Comparison of ENCODE assay signal across 24 cellular contexts in genomic region chr11:32920570-32920969, GRCh38. TPM values are rescaled to one million over a fixed set of nuclear protein-coding genes. Genes with fewer than 3 reads are reported as not detected.
DNase-seq lines count a peak whose midpoint lies in the region; ATAC-seq and TF ChIP-seq lines count a peak whose summit lies in the region.
"Had no signal": no experiment of that assay in that cellular context is flagged by ENCODE, and none has a peak within 500 bp of the region (broad histone marks: within the 10 kb centered on the region; RNA-seq: fewer than 3 reads in every experiment).

No MANE protein-coding gene starts in this region.

- no peak overlapping the region for H3K4me3 Mint-ChIP-seq in progenitor cell of endocrine pancreas (ENCODE audit: low read depth)
- H3K4me3 Mint-ChIP-seq in naive thymus-derived CD8-positive, alpha-beta T cell = no peak overlapping the region
- H3K4me3 Mint-ChIP-seq: CD4-positive, alpha-beta T cell; HFFc6; IgD-negative memory B cell had no signal

- intact Hi-C loops in OCI-LY7 (cut with micrococcal nuclease; ENCODE audit: unreplicated experiment) = no loop called here

- no peak overlapping the region for H3K4me2 ChIP-seq in OCI-LY7 (ENCODE audit: low read length)

- no TSS peak for BruUV-seq in OCI-LY7 (replicated peaks; lab: Mats Ljungman, UMichigan)

- H3K27ac ChIP-seq in OCI-LY7 (ENCODE audit: low read depth, low read length, poor library complexity, severe bottlenecking) = no peak overlapping the region

- POLR2A ChIA-PET in OCI-LY7 (lab: Charles Lee) = no interaction called here
- POLR2A ChIA-PET in naive thymus-derived CD8-positive, alpha-beta T cell (lab: Charles Lee) = no interaction called here

- H3K9me3 ChIP-seq in OCI-LY7 (ENCODE audit: low read length) = no peaks in the 10 kb centered on the region
- H3K9me3 ChIP-seq: BE2C, Caco-2 had no signal

- H3K4me3 ChIP-seq in OCI-LY7 (ENCODE audit: low read depth, low read length, poor library complexity, severe bottlenecking) = no peak overlapping the region

- H3K36me3 ChIP-seq in OCI-LY7 (ENCODE audit: insufficient read depth, low read length) = peaks cover 16% of the 10 kb centered on the region
- H3K36me3 ChIP-seq: BE2C had no signal

- DNase-seq in NCI-H526 (lab: John Stamatoyannopoulos, UW) = peak; percentile 69 to 73
- no peak for DNase-seq in progenitor cell of endocrine pancreas (ENCODE audit: low spot score, unreplicated experiment)
- DNase-seq in D341Med (ENCODE audit: low spot score) = no peak
- DNase-seq in OCI-LY7 (ENCODE audit: low spot score) = no peak
- DNase-seq in naive thymus-derived CD8-positive, alpha-beta T cell = no peak
- DNase-seq: ACHN; BE2C; C1 segment of cervical spinal cord; Caco-2; CD4-positive, alpha-beta T cell; DMS153; DMS79; GDM1; GOT3; H7; HFFc6; Karpas-422; KBM-7 had no signal

- H3K9me3 Mint-ChIP-seq in progenitor cell of endocrine pancreas (ENCODE audit: low read depth) = peaks cover 3% of the 10 kb centered on the region
- H3K9me3 Mint-ChIP-seq in naive thymus-derived CD8-positive, alpha-beta T cell = no peaks in the 10 kb centered on the region
- H3K9me3 Mint-ChIP-seq: CD4-positive, alpha-beta T cell; HFFc6; IgD-negative memory B cell had no signal

- H3K9me2 ChIP-seq in OCI-LY7 (ENCODE audit: insufficient read depth, low read length) = no peaks in the 10 kb centered on the region

- H4K20me1 ChIP-seq in OCI-LY7 (ENCODE audit: insufficient read depth, low read length) = no peaks in the 10 kb centered on the region

- ATAC-seq in GM18502 (IDR thresholded peaks at IDR 0.05; ENCODE audit: poor library complexity, unreplicated experiment) = peak; percentile 65
- ATAC-seq in GM18861 (IDR thresholded peaks at IDR 0.05; ENCODE audit: unreplicated experiment) = peak; percentile 62
- peak; percentile 69 for ATAC-seq in HG02870 (IDR thresholded peaks at IDR 0.05; ENCODE audit: unreplicated experiment)
- ATAC-seq in naive thymus-derived CD8-positive, alpha-beta T cell = no peak
- ATAC-seq: HCT116, HepG2 had no signal

- H3K27ac Mint-ChIP-seq in progenitor cell of endocrine pancreas = no peak overlapping the region
- H3K27ac Mint-ChIP-seq in naive thymus-derived CD8-positive, alpha-beta T cell = no peak overlapping the region
- H3K27ac Mint-ChIP-seq: CD4-positive, alpha-beta T cell; HFFc6 had no signal

- H3K4me1 Mint-ChIP-seq in progenitor cell of endocrine pancreas (ENCODE audit: low read depth) = peaks cover 20% of the 10 kb centered on the region
- H3K4me1 Mint-ChIP-seq in naive thymus-derived CD8-positive, alpha-beta T cell = peaks cover 17 to 32% (median 18%) of the 10 kb centered on the region in 4 donors

- H3K36me3 Mint-ChIP-seq in progenitor cell of endocrine pancreas (ENCODE audit: insufficient read depth) = peaks cover 9% of the 10 kb centered on the region
- peaks cover 0 to 5% (median 0%) of the 10 kb centered on the region in 3 donors for H3K36me3 Mint-ChIP-seq in naive thymus-derived CD8-positive, alpha-beta T cell

- H3K79me2 ChIP-seq in OCI-LY7 (ENCODE audit: insufficient read depth, low read depth, low read length) = peaks cover 62% of the 10 kb centered on the region

- no peaks in the 10 kb centered on the region for H3K4me1 ChIP-seq in OCI-LY7 (ENCODE audit: insufficient read depth, low read length, poor library complexity, severe bottlenecking)
- H3K4me1 ChIP-seq: BE2C had no signal

- H3K27me3 Mint-ChIP-seq in progenitor cell of endocrine pancreas = no peaks in the 10 kb centered on the region
- H3K27me3 Mint-ChIP-seq in naive thymus-derived CD8-positive, alpha-beta T cell = no peaks in the 10 kb centered on the region
- H3K27me3 Mint-ChIP-seq: CD4-positive, alpha-beta T cell; IgD-negative memory B cell had no signal

- CTCF ChIA-PET in OCI-LY7 (lab: Charles Lee; ENCODE audit: unreplicated experiment) = no interaction called here

- no peak for TF ChIP-seq CTCF in progenitor cell of endocrine pancreas (IDR thresholded peaks at IDR 0.05; ENCODE audit: unreplicated experiment)
- TF ChIP-seq CTCF in OCI-LY7 (conservative IDR thresholded peaks at IDR 0.05; ENCODE audit: low read length) = no peak

- H2AFZ ChIP-seq in OCI-LY7 (ENCODE audit: low read length) = no peak overlapping the region

RNA-seq across cellular contexts. Expression of gene QSER1, which starts 28.0 kb away (rescaled TPM):
- 38.9 and 48.4 TPM in 2 replicates for total RNA-seq in progenitor cell of endocrine pancreas
- 30.6 and 32.3 TPM in 2 replicates for total RNA-seq in OCI-LY7 (2014; rRNA removed; shearing (Covaris generic))
- 46.3 and 52.5 TPM in 2 replicates for total RNA-seq in OCI-LY7 (2022)
- total RNA-seq in naive thymus-derived CD8-positive, alpha-beta T cell = 10 to 100 TPM; 10.9 to 11.4 TPM
- under 1 TPM; 0.55 to 0.93 (median 0.64) TPM for polyA plus RNA-seq in naive thymus-derived CD8-positive, alpha-beta T cell

Comparison
In these comparisons a context has a peak if more than half of its experiments do, and no peak if none do; other contexts are left out.
1. ATAC-seq: peak in GM18502 (single experiment), GM18861 (single experiment) and HG02870 (single experiment); none in naive thymus-derived CD8-positive, alpha-beta T cell (0 of 2).
2. DNase-seq: peak in NCI-H526 (2 of 2); none in progenitor cell of endocrine pancreas (single experiment), D341Med (single experiment), OCI-LY7 (single experiment) and naive thymus-derived CD8-positive, alpha-beta T cell (0 of 10).